ENCODE assay signal across 1 cellular context in the genomic region with DNA sequence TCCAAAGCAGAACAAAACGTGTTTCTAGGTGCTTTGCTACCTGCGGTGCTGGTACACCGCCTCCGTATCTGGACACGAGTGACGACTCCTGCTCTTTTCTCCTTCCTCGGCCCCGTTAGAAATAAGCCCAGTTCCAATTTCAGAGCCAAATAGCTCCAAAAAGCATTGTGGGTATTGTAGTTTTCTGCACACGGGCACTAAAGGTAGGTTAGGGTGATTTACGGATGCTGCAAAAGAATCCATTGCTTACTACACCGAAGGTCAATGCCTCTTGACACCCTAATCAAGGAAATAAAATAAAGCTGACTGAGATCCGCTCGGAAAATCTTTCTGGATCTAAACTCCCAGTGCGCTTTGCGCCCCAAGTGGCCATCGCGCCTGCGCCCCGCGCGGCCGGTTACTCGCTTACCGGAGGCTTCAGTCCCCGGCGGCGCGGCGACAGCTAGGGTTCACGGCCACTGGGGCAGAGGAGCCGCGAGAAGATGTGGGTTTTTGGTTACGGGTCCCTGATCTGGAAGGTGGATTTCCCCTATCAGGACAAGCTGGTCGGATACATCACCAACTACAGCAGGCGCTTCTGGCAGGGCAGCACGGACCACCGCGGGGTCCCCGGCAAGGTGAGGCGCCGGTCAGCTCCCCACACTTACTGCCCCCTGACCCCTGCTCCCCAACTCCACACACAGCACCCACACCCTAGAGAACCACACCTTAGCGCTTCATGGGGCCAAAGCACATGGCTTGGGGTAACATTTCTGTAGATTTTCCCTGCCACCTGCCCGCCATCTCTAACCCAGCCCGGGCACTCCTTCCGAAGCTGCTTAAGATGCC.
TF ChIP-seq lines count a peak whose summit lies in the region.

A gene (plus strand): TSS at position 400 of the 828 bp plus-strand sequence. CDS start 83 bp downstream, at position 483.

TF ChIP-seq in GM12878, 131 proteins besides CTCF, POLR2A, EP300 and RAD21 (continued from another document and continues in another):
- TF ChIP-seq, protein P1, sequence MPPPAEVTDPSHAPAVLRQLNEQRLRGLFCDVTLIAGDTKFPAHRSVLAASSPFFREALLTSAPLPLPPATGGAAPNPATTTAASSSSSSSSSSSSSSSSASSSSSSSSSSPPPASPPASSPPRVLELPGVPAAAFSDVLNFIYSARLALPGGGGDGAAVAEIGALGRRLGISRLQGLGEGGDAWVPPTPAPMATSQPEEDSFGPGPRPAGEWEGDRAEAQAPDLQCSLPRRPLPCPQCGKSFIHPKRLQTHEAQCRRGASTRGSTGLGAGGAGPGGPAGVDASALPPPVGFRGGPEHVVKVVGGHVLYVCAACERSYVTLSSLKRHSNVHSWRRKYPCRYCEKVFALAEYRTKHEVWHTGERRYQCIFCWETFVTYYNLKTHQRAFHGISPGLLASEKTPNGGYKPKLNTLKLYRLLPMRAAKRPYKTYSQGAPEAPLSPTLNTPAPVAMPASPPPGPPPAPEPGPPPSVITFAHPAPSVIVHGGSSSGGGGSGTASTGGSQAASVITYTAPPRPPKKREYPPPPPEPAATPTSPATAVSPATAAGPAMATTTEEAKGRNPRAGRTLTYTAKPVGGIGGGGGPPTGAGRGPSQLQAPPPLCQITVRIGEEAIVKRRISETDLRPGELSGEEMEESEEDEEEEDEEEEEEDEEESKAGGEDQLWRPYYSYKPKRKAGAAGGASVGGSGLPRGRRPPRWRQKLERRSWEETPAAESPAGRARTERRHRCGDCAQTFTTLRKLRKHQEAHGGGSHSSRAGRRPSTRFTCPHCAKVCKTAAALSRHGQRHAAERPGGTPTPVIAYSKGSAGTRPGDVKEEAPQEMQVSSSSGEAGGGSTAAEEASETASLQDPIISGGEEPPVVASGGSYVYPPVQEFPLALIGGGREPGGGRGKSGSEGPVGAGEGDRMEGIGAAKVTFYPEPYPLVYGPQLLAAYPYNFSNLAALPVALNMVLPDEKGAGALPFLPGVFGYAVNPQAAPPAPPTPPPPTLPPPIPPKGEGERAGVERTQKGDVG (CRISPR knock-in tag; IDR thresholded peaks at IDR 0.05), result no peak
- TF ChIP-seq POLR2AphosphoS5 (IDR thresholded peaks at IDR 0.05; ENCODE audit: low read length), result peak; percentile 94
- no peak for TF ChIP-seq GATAD2B (conservative IDR thresholded peaks at IDR 0.05; ENCODE audit: low read depth)
- no peak for TF ChIP-seq LARP7 (IDR thresholded peaks at IDR 0.05)
- TF ChIP-seq BHLHE40 (IDR thresholded peaks at IDR 0.05; ENCODE audit: borderline replicate concordance in 1 of 2, low read depth in 2 of 2, low read length in 1 of 2), result 0 out of 4 replicates have a peak, but pooled peaks of 1 of the 2 experiments have one; percentile 18
- TF ChIP-seq NBN (IDR thresholded peaks at IDR 0.05), result 0 out of 2 replicates have a peak, but pooled peaks have one; percentile 40
- TF ChIP-seq POU2F2 (IDR thresholded peaks at IDR 0.05; ENCODE audit: borderline replicate concordance, low read depth, low read length), result peak; percentile 41; the same call in 1 of the 3 replicates
- TF ChIP-seq ATF7 (IDR thresholded peaks at IDR 0.05; ENCODE audit: low read depth), result peak; percentile 43
- TF ChIP-seq RFX5 (IDR thresholded peaks at IDR 0.05; ENCODE audit: low read depth, low read length), result no peak
- TF ChIP-seq TCF3 (IDR thresholded peaks at IDR 0.05; ENCODE audit: borderline replicate concordance, insufficient read depth, low read depth, low read length), result no peak
- TF ChIP-seq ZNF207 (IDR thresholded peaks at IDR 0.05; ENCODE audit: borderline replicate concordance), result no peak
- 0 out of 2 replicates have a peak, but pooled peaks have one; percentile 6 for TF ChIP-seq BCL11A (IDR thresholded peaks at IDR 0.05; ENCODE audit: low read depth, low read length)
- TF ChIP-seq, protein P2, sequence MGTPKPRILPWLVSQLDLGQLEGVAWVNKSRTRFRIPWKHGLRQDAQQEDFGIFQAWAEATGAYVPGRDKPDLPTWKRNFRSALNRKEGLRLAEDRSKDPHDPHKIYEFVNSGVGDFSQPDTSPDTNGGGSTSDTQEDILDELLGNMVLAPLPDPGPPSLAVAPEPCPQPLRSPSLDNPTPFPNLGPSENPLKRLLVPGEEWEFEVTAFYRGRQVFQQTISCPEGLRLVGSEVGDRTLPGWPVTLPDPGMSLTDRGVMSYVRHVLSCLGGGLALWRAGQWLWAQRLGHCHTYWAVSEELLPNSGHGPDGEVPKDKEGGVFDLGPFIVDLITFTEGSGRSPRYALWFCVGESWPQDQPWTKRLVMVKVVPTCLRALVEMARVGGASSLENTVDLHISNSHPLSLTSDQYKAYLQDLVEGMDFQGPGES (IDR thresholded peaks at IDR 0.05), result no peak
- TF ChIP-seq, protein P3, sequence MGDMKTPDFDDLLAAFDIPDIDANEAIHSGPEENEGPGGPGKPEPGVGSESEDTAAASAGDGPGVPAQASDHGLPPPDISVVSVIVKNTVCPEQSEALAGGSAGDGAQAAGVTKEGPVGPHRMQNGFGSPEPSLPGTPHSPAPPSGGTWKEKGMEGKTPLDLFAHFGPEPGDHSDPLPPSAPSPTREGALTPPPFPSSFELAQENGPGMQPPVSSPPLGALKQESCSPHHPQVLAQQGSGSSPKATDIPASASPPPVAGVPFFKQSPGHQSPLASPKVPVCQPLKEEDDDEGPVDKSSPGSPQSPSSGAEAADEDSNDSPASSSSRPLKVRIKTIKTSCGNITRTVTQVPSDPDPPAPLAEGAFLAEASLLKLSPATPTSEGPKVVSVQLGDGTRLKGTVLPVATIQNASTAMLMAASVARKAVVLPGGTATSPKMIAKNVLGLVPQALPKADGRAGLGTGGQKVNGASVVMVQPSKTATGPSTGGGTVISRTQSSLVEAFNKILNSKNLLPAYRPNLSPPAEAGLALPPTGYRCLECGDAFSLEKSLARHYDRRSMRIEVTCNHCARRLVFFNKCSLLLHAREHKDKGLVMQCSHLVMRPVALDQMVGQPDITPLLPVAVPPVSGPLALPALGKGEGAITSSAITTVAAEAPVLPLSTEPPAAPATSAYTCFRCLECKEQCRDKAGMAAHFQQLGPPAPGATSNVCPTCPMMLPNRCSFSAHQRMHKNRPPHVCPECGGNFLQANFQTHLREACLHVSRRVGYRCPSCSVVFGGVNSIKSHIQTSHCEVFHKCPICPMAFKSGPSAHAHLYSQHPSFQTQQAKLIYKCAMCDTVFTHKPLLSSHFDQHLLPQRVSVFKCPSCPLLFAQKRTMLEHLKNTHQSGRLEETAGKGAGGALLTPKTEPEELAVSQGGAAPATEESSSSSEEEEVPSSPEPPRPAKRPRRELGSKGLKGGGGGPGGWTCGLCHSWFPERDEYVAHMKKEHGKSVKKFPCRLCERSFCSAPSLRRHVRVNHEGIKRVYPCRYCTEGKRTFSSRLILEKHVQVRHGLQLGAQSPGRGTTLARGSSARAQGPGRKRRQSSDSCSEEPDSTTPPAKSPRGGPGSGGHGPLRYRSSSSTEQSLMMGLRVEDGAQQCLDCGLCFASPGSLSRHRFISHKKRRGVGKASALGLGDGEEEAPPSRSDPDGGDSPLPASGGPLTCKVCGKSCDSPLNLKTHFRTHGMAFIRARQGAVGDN (IDR thresholded peaks at IDR 0.05), result no peak
- no peak for TF ChIP-seq KDM1A (IDR thresholded peaks at IDR 0.05; ENCODE audit: borderline replicate concordance)
- no peak; the same call in 1 of the 2 replicates for TF ChIP-seq ZBED1 (IDR thresholded peaks at IDR 0.05; ENCODE audit: borderline replicate concordance)
- no peak for TF ChIP-seq HDGF (IDR thresholded peaks at IDR 0.05)
- TF ChIP-seq SUPT20H (IDR thresholded peaks at IDR 0.05; ENCODE audit: borderline replicate concordance, control insufficient read depth, low read depth, low read length), result no peak
- TF ChIP-seq BACH1 (IDR thresholded peaks at IDR 0.05; ENCODE audit: borderline replicate concordance), result no peak
- no peak for TF ChIP-seq SMC3 (IDR thresholded peaks at IDR 0.05; ENCODE audit: borderline replicate concordance, low read length)
- no peak for TF ChIP-seq CEBPB (IDR thresholded peaks at IDR 0.05; ENCODE audit: borderline replicate concordance in 1 of 2, low read depth in 2 of 2, low read length in 2 of 2)
- TF ChIP-seq SRF (IDR thresholded peaks at IDR 0.05; ENCODE audit: low read depth in 2 of 2, low read length in 2 of 2), result no peak
- TF ChIP-seq CHD4 (IDR thresholded peaks at IDR 0.05), result no peak
- TF ChIP-seq, protein P4, sequence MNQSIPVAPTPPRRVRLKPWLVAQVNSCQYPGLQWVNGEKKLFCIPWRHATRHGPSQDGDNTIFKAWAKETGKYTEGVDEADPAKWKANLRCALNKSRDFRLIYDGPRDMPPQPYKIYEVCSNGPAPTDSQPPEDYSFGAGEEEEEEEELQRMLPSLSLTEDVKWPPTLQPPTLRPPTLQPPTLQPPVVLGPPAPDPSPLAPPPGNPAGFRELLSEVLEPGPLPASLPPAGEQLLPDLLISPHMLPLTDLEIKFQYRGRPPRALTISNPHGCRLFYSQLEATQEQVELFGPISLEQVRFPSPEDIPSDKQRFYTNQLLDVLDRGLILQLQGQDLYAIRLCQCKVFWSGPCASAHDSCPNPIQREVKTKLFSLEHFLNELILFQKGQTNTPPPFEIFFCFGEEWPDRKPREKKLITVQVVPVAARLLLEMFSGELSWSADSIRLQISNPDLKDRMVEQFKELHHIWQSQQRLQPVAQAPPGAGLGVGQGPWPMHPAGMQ (IDR thresholded peaks at IDR 0.05; ENCODE audit: borderline replicate concordance), result no peak
- TF ChIP-seq MEF2A (IDR thresholded peaks at IDR 0.05; ENCODE audit: insufficient read depth, low read depth, low read length), result no peak
- TF ChIP-seq TCF12 (IDR thresholded peaks at IDR 0.05; ENCODE audit: low read depth, low read length), result no peak
- TF ChIP-seq PML (IDR thresholded peaks at IDR 0.05; ENCODE audit: low read length), result peak; percentile 91
- no peak for TF ChIP-seq MYC (IDR thresholded peaks at IDR 0.05; ENCODE audit: insufficient read depth, insufficient read length, insufficient replicate concordance, low read length, severe bottlenecking)
- no peak for TF ChIP-seq EED (IDR thresholded peaks at IDR 0.05; ENCODE audit: low read depth)
- TF ChIP-seq ZNF217 (IDR thresholded peaks at IDR 0.05), result no peak
- TF ChIP-seq, protein P5, sequence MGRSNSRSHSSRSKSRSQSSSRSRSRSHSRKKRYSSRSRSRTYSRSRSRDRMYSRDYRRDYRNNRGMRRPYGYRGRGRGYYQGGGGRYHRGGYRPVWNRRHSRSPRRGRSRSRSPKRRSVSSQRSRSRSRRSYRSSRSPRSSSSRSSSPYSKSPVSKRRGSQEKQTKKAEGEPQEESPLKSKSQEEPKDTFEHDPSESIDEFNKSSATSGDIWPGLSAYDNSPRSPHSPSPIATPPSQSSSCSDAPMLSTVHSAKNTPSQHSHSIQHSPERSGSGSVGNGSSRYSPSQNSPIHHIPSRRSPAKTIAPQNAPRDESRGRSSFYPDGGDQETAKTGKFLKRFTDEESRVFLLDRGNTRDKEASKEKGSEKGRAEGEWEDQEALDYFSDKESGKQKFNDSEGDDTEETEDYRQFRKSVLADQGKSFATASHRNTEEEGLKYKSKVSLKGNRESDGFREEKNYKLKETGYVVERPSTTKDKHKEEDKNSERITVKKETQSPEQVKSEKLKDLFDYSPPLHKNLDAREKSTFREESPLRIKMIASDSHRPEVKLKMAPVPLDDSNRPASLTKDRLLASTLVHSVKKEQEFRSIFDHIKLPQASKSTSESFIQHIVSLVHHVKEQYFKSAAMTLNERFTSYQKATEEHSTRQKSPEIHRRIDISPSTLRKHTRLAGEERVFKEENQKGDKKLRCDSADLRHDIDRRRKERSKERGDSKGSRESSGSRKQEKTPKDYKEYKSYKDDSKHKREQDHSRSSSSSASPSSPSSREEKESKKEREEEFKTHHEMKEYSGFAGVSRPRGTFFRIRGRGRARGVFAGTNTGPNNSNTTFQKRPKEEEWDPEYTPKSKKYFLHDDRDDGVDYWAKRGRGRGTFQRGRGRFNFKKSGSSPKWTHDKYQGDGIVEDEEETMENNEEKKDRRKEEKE (IDR thresholded peaks at IDR 0.05), result no peak
- TF ChIP-seq RAD51 (IDR thresholded peaks at IDR 0.05), result no peak
- peak; percentile 47; the same call in 1 of the 2 replicates for TF ChIP-seq BRCA1 (IDR thresholded peaks at IDR 0.05; ENCODE audit: low read depth, low read length)
- 0 out of 2 replicates have a peak, but pooled peaks have one; percentile 16 for TF ChIP-seq SIN3A (IDR thresholded peaks at IDR 0.05; ENCODE audit: low read depth, low read length)
- TF ChIP-seq PAX8 (IDR thresholded peaks at IDR 0.05), result no peak
- no peak for TF ChIP-seq ZZZ3 (IDR thresholded peaks at IDR 0.05; ENCODE audit: control insufficient read depth, insufficient read length, low read depth)
- TF ChIP-seq SUZ12 (IDR thresholded peaks at IDR 0.05; ENCODE audit: unreplicated experiment), result no peak
- no peak for TF ChIP-seq IRF4 (IDR thresholded peaks at IDR 0.05; ENCODE audit: low read depth, low read length)
- TF ChIP-seq, protein P6, sequence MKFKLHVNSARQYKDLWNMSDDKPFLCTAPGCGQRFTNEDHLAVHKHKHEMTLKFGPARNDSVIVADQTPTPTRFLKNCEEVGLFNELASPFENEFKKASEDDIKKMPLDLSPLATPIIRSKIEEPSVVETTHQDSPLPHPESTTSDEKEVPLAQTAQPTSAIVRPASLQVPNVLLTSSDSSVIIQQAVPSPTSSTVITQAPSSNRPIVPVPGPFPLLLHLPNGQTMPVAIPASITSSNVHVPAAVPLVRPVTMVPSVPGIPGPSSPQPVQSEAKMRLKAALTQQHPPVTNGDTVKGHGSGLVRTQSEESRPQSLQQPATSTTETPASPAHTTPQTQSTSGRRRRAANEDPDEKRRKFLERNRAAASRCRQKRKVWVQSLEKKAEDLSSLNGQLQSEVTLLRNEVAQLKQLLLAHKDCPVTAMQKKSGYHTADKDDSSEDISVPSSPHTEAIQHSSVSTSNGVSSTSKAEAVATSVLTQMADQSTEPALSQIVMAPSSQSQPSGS (IDR thresholded peaks at IDR 0.05; ENCODE audit: low read length), result no peak
- TF ChIP-seq HDAC2 (IDR thresholded peaks at IDR 0.05), result no peak
- TF ChIP-seq, protein P7, sequence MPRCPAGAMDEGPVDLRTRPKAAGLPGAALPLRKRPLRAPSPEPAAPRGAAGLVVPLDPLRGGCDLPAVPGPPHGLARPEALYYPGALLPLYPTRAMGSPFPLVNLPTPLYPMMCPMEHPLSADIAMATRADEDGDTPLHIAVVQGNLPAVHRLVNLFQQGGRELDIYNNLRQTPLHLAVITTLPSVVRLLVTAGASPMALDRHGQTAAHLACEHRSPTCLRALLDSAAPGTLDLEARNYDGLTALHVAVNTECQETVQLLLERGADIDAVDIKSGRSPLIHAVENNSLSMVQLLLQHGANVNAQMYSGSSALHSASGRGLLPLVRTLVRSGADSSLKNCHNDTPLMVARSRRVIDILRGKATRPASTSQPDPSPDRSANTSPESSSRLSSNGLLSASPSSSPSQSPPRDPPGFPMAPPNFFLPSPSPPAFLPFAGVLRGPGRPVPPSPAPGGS (IDR thresholded peaks at IDR 0.05; ENCODE audit: borderline replicate concordance, insufficient read depth, low read depth, low read length, poor library complexity, severe bottlenecking), result peak; percentile 22
- peak; percentile 76 for TF ChIP-seq CBFB (IDR thresholded peaks at IDR 0.05; ENCODE audit: low read depth)
- peak; percentile 79 for TF ChIP-seq IKZF1 (conservative IDR thresholded peaks at IDR 0.05)
- no peak for TF ChIP-seq SPI1 (IDR thresholded peaks at IDR 0.05; ENCODE audit: borderline replicate concordance, insufficient read depth, low read depth, low read length)
